In the genomic region with DNA sequence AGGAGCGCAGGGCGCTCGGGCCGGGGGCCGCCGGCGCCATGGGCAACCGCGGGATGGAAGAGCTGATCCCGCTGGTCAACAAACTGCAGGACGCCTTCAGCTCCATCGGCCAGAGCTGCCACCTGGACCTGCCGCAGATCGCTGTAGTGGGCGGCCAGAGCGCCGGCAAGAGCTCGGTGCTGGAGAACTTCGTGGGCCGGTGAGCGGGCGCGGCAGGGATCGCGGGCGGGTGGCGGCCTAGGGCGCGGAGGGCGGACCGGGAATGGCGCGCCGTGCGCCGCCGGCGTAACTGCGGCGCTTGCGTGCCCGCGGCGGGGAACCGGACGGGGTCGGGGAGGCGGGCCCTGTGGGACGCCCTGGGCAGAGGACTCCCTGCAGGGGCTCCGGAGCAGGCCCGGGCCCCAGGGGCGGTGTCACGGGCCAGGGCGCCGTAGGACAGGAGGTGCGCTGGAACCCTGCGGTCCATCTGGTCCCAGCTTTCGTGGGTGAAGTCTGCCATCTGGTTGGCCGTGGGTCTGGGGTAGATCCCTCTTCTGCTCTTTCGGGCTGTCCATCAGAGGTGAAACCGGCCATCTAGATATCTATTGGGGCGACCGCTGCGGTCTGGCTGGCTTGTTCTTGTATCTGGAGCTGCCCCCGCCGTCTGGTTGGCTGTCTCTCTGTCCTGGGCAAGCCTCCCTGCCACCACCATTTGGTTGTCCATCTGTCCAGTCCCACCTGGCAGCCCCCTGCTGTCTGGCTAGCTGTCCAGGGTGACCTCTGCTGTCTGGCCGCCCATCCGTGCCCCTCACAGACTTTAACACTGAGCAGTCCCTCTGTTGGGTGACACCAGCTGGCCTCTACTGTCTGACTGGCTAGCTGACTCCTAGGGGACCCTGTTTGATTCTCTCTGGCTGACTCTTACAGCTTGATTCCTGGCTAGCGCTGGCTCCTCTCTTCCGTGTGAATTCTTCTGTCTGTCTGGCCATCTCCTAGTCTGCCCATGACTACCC, we compare ENCODE assay signal across 8 cellular contexts. TPM values are rescaled to one million over a fixed set of nuclear protein-coding genes. Genes with fewer than 3 reads are reported as not detected.
DNase-seq lines count a peak whose midpoint lies in the region; ATAC-seq and TF ChIP-seq lines count a peak whose summit lies in the region.

No MANE protein-coding gene starts in this region.

- no peaks in the 10 kb centered on the region; the same call in 1 of the 2 replicates for H3K36me3 Mint-ChIP-seq in HFFc6 (ENCODE audit: low read depth)

- peak overlapping the region; percentile 100 for H3K4me3 Mint-ChIP-seq in HFFc6

- no peak for ATAC-seq in HG03342 (IDR thresholded peaks at IDR 0.05; ENCODE audit: unreplicated experiment)

- peak overlapping the region; percentile 87 for H3K27ac Mint-ChIP-seq in HFFc6

- peaks cover 16% of the 10 kb centered on the region for H3K4me1 Mint-ChIP-seq in HFFc6 (ENCODE audit: low read depth)

- intact Hi-C loops in OCI-LY7 (cut with micrococcal nuclease; ENCODE audit: unreplicated experiment): no loop called here

- POLR2A ChIA-PET in OCI-LY7 (lab: Charles Lee): interaction anchor here (0.5 to 1.6 kb wide), 9 partner anchors 9 to 877 kb away, joined by 3 to 11 read pairs (median 3); a partner anchor contains a TSS

- peak; percentile 26 for DNase-seq in HFFc6
- DNase-seq in OCI-LY7 (ENCODE audit: low spot score): peak; percentile 63
- peak; percentile 38 for DNase-seq in activated gamma-delta T cell (lab: John Stamatoyannopoulos, UW)
- peak; percentile 48 for DNase-seq in glomerular visceral epithelial cell (ENCODE audit: extremely low spot score)
- DNase-seq in osteoblast (ENCODE audit: insufficient read length, low spot score, missing footprints): peak; percentile 89
- no peak for DNase-seq in NCI-H1694 treated with DMSO at 0.1 percent for 48 hours (lab: John Stamatoyannopoulos, UW)

- CTCF ChIA-PET in OCI-LY7 (lab: Charles Lee; ENCODE audit: unreplicated experiment): interaction anchor here (0.6 to 1.6 kb wide), 4 partner anchors 51 to 146 kb away, joined by 4 to 7 read pairs (median 4); no protein-coding TSS in a partner anchor

- H3K27me3 Mint-ChIP-seq in HFFc6 (ENCODE audit: insufficient read depth): no peaks in the 10 kb centered on the region; the same call in 1 of the 2 replicates

- H3K79me2 ChIP-seq in OCI-LY7 (ENCODE audit: insufficient read depth, low read depth, low read length) (peaks cover 52% of the 10 kb centered on the region), osteoblast (ENCODE audit: insufficient read depth, low read length) (peaks cover 55% of the 10 kb centered on the region)

- H3K4me2 ChIP-seq in OCI-LY7 (ENCODE audit: low read length) (peak overlapping the region; percentile 87), osteoblast (ENCODE audit: insufficient read depth, low read length) (peak overlapping the region; percentile 98)

- H3K9me3 Mint-ChIP-seq in HFFc6: no peaks in the 10 kb centered on the region

- H3K27ac ChIP-seq in OCI-LY7 (ENCODE audit: low read depth, low read length, poor library complexity, severe bottlenecking) (peak overlapping the region; percentile 66), osteoblast (ENCODE audit: low read depth, low read length) (peak overlapping the region; percentile 74)

- H3K27me3 ChIP-seq in osteoblast (ENCODE audit: insufficient read depth, low read length): no peaks in the 10 kb centered on the region

- H3K9me2 ChIP-seq in OCI-LY7 (ENCODE audit: insufficient read depth, low read length): no peaks in the 10 kb centered on the region

- BruUV-seq in OCI-LY7 (replicated peaks; lab: Mats Ljungman, UMichigan): no TSS peak

- no peaks in the 10 kb centered on the region for H3K9me3 ChIP-seq in OCI-LY7 (ENCODE audit: low read length)
- no peaks in the 10 kb centered on the region for H3K9me3 ChIP-seq in osteoblast (ENCODE audit: low read depth, low read length)

- H4K20me1 ChIP-seq in OCI-LY7 (ENCODE audit: insufficient read depth, low read length): peaks cover 15% of the 10 kb centered on the region
- H4K20me1 ChIP-seq in osteoblast (ENCODE audit: insufficient read depth, low read length): peaks cover 44% of the 10 kb centered on the region

- H3K36me3 ChIP-seq in OCI-LY7 (ENCODE audit: insufficient read depth, low read length) (peaks cover 30% of the 10 kb centered on the region), osteoblast (ENCODE audit: insufficient read depth, low read length) (peaks cover 17% of the 10 kb centered on the region)

- H3K4me3 ChIP-seq in GM12875 (ENCODE audit: low read depth, low read length) (peak overlapping the region; percentile 98), OCI-LY7 (ENCODE audit: low read depth, low read length, poor library complexity, severe bottlenecking) (peak overlapping the region; percentile 94), osteoblast (ENCODE audit: insufficient read depth, low read length) (peak overlapping the region; percentile 96)

- H2AFZ ChIP-seq in OCI-LY7 (ENCODE audit: low read length) (peak overlapping the region; percentile 52; the same call in 1 of the 2 replicates), osteoblast (ENCODE audit: low read length) (peak overlapping the region; percentile 77)

- H3K4me1 ChIP-seq in OCI-LY7 (ENCODE audit: insufficient read depth, low read length, poor library complexity, severe bottlenecking) (peaks cover 13% of the 10 kb centered on the region), osteoblast (ENCODE audit: insufficient read depth, low read length) (peaks cover 12% of the 10 kb centered on the region)

- TF ChIP-seq CTCF in GM12875 (IDR thresholded peaks at IDR 0.05; ENCODE audit: borderline replicate concordance, insufficient read depth, low read depth, low read length) (no peak), HFFc6 (IDR thresholded peaks at IDR 0.05) (no peak), OCI-LY7 (conservative IDR thresholded peaks at IDR 0.05; ENCODE audit: low read length) (no peak), osteoblast (IDR thresholded peaks at IDR 0.05; ENCODE audit: extremely low read depth, low read depth, low read length) (no peak)

RNA-seq across cellular contexts. Expression of a gene that starts 0.6 kb away (rescaled TPM):
- 100 to 1,000 TPM in 1 of 6 experiments, 10 to 100 TPM in 5; 91.5 to 122 (median 99.5) TPM for total RNA-seq in HFFc6 (2021; fragmentation: NEBNext Ultra II Directional; extraction: Animal tissue kit (Norgen Biotek cat#: 25700))
- 108 and 139 TPM in 2 replicates for total RNA-seq in OCI-LY7 (2014; rRNA removed; shearing (Covaris generic))
- total RNA-seq in OCI-LY7 (2022): 165 and 180 TPM in 2 replicates
- 89.6 and 102 TPM in 2 replicates for total RNA-seq in osteoblast

RNA-seq across cellular contexts. Expression of a gene that starts 17.3 kb away (rescaled TPM):
- total RNA-seq in HFFc6 (2021; fragmentation: NEBNext Ultra II Directional; extraction: Animal tissue kit (Norgen Biotek cat#: 25700)): 10 to 100 TPM; 28.6 to 36.8 (median 35.0) TPM
- total RNA-seq in OCI-LY7 (2014; rRNA removed; shearing (Covaris generic)): 30.8 and 39.8 TPM in 2 replicates
- total RNA-seq in OCI-LY7 (2022) (42.5 and 59.7 TPM in 2 replicates), osteoblast (34.0 and 36.5 TPM in 2 replicates)
